ENCODE assay signal across 1 cellular context in the genomic region with DNA sequence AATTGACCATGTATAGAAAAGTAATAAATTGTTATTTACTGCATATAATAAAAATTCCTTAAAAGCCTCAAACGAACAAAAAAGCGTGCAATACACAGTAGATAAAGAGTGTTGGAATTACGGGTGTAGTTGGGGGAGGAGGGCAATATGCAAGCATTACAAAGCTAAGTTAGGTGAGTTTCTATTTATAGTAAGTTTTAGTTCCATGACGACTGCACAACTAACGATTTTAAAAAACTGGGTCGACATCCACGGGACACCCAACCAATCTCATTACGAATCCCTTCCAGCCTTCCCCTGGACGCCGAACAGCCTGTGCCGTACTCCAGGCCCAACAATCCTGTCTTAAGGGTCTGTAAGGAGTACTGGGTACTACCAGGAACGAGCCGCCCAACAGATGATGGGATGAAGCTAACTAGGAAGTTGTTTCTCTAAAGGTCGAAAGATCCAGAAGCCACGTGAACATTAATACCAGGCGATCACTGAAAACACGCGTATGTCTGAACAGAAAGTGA.
TF ChIP-seq lines count a peak whose summit lies in the region.

No MANE protein-coding gene starts in this region.

TF ChIP-seq in H1, 55 proteins besides CTCF, POLR2A, EP300 and RAD21:
- TF ChIP-seq ASH2L (IDR thresholded peaks at IDR 0.05; ENCODE audit: low read length) (no peak), TCF12 (IDR thresholded peaks at IDR 0.05; ENCODE audit: low read depth, low read length) (no peak), CEBPB (IDR thresholded peaks at IDR 0.05; ENCODE audit: low read depth, low read length) (no peak), CREB1 (IDR thresholded peaks at IDR 0.05) (no peak)
